Comparison of ENCODE assay signal across 8 cellular contexts in genomic region chr9:124617477-124618141, GRCh38.
DNase-seq lines count a peak whose midpoint lies in the region; ATAC-seq and TF ChIP-seq lines count a peak whose summit lies in the region.
"Had no signal": no experiment of that assay in that cellular context is flagged by ENCODE, and none has a peak within 500 bp of the region (broad histone marks: within the 10 kb centered on the region; RNA-seq: fewer than 3 reads in every experiment).

No MANE protein-coding gene starts in this region.

- no peak overlapping the region for H3K14ac ChIP-seq in trophoblast cell (ENCODE audit: low read length)

- peak overlapping the region; percentile 76 for H2AK5ac ChIP-seq in trophoblast cell (ENCODE audit: low read length)

- no peak overlapping the region for H3K4me3 ChIP-seq in GM12865 (ENCODE audit: low read depth, low read length)
- H3K4me3 ChIP-seq in trophoblast cell (ENCODE audit: low read depth, low read length) = no peak overlapping the region
- no peak overlapping the region for H3K4me3 ChIP-seq in upper lobe of right lung
- H3K4me3 ChIP-seq: skin epidermis had no signal

- peak; percentile 87 for TF ChIP-seq CTCF in GM12865 (IDR thresholded peaks at IDR 0.05; ENCODE audit: insufficient read depth, low read depth, low read length, missing control alignments)
- TF ChIP-seq CTCF in upper lobe of right lung (IDR thresholded peaks at IDR 0.05) = peak; percentile 91

- H2BK12ac ChIP-seq in trophoblast cell (ENCODE audit: low read length) = peak overlapping the region; percentile 88

- H3K4me2 ChIP-seq in trophoblast cell (ENCODE audit: low read length) = no peak overlapping the region

- H3K27ac Mint-ChIP-seq in activated naive CD4-positive, alpha-beta T cell treated with anti-CD3 and anti-CD28 coated beads for 36 hours = no peak overlapping the region

- H3K27ac ChIP-seq in trophoblast cell (ENCODE audit: low read depth, low read length) = no peak overlapping the region
- no peak overlapping the region for H3K27ac ChIP-seq in upper lobe of right lung
- H3K27ac ChIP-seq: skin epidermis had no signal

- H3K4me1 Mint-ChIP-seq in activated naive CD4-positive, alpha-beta T cell treated with anti-CD3 and anti-CD28 coated beads for 36 hours (ENCODE audit: low read depth) = no peaks in the 10 kb centered on the region

- CTCF ChIA-PET in activated naive CD4-positive, alpha-beta T cell treated with anti-CD3 and anti-CD28 coated beads for 36 hours (lab: Charles Lee) = interaction anchor here (0.5 to 5.2 kb wide), 50 partner anchors 10 to 1713 kb away, joined by 3 to 115 read pairs (median 4); partner anchors contain the start of genes NR6A1, OLFML2A and WDR38

- no peak overlapping the region for H3K23ac ChIP-seq in trophoblast cell (ENCODE audit: low read length)

- no peaks in the 10 kb centered on the region for H3K27me3 Mint-ChIP-seq in activated naive CD4-positive, alpha-beta T cell treated with anti-CD3 and anti-CD28 coated beads for 36 hours (ENCODE audit: low read depth)

- peak overlapping the region; percentile 59 for H2BK5ac ChIP-seq in trophoblast cell (ENCODE audit: low read depth, low read length, poor library complexity)

- H4K8ac ChIP-seq in trophoblast cell (ENCODE audit: low read depth, low read length) = no peak overlapping the region

- H2AFZ ChIP-seq in trophoblast cell (ENCODE audit: insufficient read depth, low read length, poor library complexity) = no peak overlapping the region

- no peak overlapping the region for H4K12ac ChIP-seq in trophoblast cell (ENCODE audit: low read depth, low read length)

- peak overlapping the region; percentile 59 for H4K91ac ChIP-seq in trophoblast cell (ENCODE audit: low read depth, low read length)

- no CpG with 5 or more reads among the region's 3 CpGs for WGBS in trophoblast cell (ENCODE audit: extremely low coverage, insufficient coverage, insufficient read length)

- no peaks in the 10 kb centered on the region for H3K27me3 ChIP-seq in trophoblast cell (ENCODE audit: insufficient read depth, low read length)
- no peaks in the 10 kb centered on the region for H3K27me3 ChIP-seq in upper lobe of right lung

- no peak overlapping the region for H3K9ac ChIP-seq in trophoblast cell (ENCODE audit: low read length)

- no peaks in the 10 kb centered on the region for H3K9me3 Mint-ChIP-seq in activated naive CD4-positive, alpha-beta T cell treated with anti-CD3 and anti-CD28 coated beads for 36 hours

- H3K9me3 ChIP-seq in trophoblast cell (ENCODE audit: insufficient read depth, low read depth, low read length) (no peaks in the 10 kb centered on the region), upper lobe of right lung (no peaks in the 10 kb centered on the region)

- no peak overlapping the region for H3K18ac ChIP-seq in trophoblast cell (ENCODE audit: low read length)

- intact Hi-C loops in activated naive CD4-positive, alpha-beta T cell treated with anti-CD3 and anti-CD28 coated beads for 36 hours (cut with micrococcal nuclease) = loop anchor here (1.0 to 2.0 kb wide), 4 partner anchors 41 to 236 kb away; partner anchors contain the start of gene WDR38
- intact Hi-C loops in upper lobe of right lung (cut with DNase I) = loop anchor here (10.0 kb wide), 1 partner anchor 97 kb away; no protein-coding TSS in a partner anchor

- DNase-seq in GM12865 (ENCODE audit: low read depth) (peak; percentile 89), LHCN-M2 (ENCODE audit: low read depth) (peak; percentile 72), SK-N-DZ (ENCODE audit: low spot score) (peak; percentile 73), glomerular visceral epithelial cell (ENCODE audit: extremely low spot score) (peak; percentile 85), trophoblast cell (peak; percentile 75 to 92), upper lobe of right lung (peak; percentile 82)
- peak; percentile 89 for DNase-seq in activated naive CD4-positive, alpha-beta T cell treated with anti-CD3 and anti-CD28 coated beads for 36 hours

- H2BK120ac ChIP-seq in trophoblast cell (ENCODE audit: insufficient read depth, low read length, poor library complexity) = peak overlapping the region; percentile 20

- H3K36me3 Mint-ChIP-seq in activated naive CD4-positive, alpha-beta T cell treated with anti-CD3 and anti-CD28 coated beads for 36 hours (ENCODE audit: low read depth) = no peaks in the 10 kb centered on the region

- ATAC-seq in upper lobe of right lung = peak; percentile 98

- H3K4me3 Mint-ChIP-seq in activated naive CD4-positive, alpha-beta T cell treated with anti-CD3 and anti-CD28 coated beads for 36 hours = no peak overlapping the region

- H3K4me1 ChIP-seq in trophoblast cell (ENCODE audit: control insufficient read depth in 1 of 2, insufficient read depth in 2 of 2, low read length in 2 of 2) (no peaks in the 10 kb centered on the region), upper lobe of right lung (no peaks in the 10 kb centered on the region)

- H3K79me1 ChIP-seq in trophoblast cell (ENCODE audit: low read length) = peaks cover 5% of the 10 kb centered on the region

- no peak overlapping the region for H3K4ac ChIP-seq in trophoblast cell (ENCODE audit: low read depth, low read length)

- H3K79me2 ChIP-seq in trophoblast cell (ENCODE audit: control insufficient read depth, insufficient read depth, low read length, poor library complexity) = no peaks in the 10 kb centered on the region

- H3K36me3 ChIP-seq in trophoblast cell (ENCODE audit: control insufficient read depth in 1 of 2, insufficient read depth in 2 of 2, low read length in 2 of 2) (no peaks in the 10 kb centered on the region), upper lobe of right lung (no peaks in the 10 kb centered on the region)
